In genomic region chr2:159799833-159800232, GRCh38 we compare ENCODE assay signal across 1 cellular context.
TF ChIP-seq lines count a peak whose summit lies in the region.

No MANE protein-coding gene starts in this region.

TF ChIP-seq in HepG2, 621 proteins besides CTCF, POLR2A, EP300 and RAD21 (continued from another document):
- TF ChIP-seq, protein P1, sequence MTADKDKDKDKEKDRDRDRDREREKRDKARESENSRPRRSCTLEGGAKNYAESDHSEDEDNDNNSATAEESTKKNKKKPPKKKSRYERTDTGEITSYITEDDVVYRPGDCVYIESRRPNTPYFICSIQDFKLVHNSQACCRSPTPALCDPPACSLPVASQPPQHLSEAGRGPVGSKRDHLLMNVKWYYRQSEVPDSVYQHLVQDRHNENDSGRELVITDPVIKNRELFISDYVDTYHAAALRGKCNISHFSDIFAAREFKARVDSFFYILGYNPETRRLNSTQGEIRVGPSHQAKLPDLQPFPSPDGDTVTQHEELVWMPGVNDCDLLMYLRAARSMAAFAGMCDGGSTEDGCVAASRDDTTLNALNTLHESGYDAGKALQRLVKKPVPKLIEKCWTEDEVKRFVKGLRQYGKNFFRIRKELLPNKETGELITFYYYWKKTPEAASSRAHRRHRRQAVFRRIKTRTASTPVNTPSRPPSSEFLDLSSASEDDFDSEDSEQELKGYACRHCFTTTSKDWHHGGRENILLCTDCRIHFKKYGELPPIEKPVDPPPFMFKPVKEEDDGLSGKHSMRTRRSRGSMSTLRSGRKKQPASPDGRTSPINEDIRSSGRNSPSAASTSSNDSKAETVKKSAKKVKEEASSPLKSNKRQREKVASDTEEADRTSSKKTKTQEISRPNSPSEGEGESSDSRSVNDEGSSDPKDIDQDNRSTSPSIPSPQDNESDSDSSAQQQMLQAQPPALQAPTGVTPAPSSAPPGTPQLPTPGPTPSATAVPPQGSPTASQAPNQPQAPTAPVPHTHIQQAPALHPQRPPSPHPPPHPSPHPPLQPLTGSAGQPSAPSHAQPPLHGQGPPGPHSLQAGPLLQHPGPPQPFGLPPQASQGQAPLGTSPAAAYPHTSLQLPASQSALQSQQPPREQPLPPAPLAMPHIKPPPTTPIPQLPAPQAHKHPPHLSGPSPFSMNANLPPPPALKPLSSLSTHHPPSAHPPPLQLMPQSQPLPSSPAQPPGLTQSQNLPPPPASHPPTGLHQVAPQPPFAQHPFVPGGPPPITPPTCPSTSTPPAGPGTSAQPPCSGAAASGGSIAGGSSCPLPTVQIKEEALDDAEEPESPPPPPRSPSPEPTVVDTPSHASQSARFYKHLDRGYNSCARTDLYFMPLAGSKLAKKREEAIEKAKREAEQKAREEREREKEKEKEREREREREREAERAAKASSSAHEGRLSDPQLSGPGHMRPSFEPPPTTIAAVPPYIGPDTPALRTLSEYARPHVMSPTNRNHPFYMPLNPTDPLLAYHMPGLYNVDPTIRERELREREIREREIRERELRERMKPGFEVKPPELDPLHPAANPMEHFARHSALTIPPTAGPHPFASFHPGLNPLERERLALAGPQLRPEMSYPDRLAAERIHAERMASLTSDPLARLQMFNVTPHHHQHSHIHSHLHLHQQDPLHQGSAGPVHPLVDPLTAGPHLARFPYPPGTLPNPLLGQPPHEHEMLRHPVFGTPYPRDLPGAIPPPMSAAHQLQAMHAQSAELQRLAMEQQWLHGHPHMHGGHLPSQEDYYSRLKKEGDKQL (CRISPR knock-in tag; IDR thresholded peaks at IDR 0.05; ENCODE audit: low read depth), result no peak
- TF ChIP-seq ZNF75D (CRISPR knock-in tag; IDR thresholded peaks at IDR 0.05; ENCODE audit: borderline replicate concordance), result no peak
- no peak for TF ChIP-seq SRY (CRISPR knock-in tag; IDR thresholded peaks at IDR 0.05)
- TF ChIP-seq, protein P2, sequence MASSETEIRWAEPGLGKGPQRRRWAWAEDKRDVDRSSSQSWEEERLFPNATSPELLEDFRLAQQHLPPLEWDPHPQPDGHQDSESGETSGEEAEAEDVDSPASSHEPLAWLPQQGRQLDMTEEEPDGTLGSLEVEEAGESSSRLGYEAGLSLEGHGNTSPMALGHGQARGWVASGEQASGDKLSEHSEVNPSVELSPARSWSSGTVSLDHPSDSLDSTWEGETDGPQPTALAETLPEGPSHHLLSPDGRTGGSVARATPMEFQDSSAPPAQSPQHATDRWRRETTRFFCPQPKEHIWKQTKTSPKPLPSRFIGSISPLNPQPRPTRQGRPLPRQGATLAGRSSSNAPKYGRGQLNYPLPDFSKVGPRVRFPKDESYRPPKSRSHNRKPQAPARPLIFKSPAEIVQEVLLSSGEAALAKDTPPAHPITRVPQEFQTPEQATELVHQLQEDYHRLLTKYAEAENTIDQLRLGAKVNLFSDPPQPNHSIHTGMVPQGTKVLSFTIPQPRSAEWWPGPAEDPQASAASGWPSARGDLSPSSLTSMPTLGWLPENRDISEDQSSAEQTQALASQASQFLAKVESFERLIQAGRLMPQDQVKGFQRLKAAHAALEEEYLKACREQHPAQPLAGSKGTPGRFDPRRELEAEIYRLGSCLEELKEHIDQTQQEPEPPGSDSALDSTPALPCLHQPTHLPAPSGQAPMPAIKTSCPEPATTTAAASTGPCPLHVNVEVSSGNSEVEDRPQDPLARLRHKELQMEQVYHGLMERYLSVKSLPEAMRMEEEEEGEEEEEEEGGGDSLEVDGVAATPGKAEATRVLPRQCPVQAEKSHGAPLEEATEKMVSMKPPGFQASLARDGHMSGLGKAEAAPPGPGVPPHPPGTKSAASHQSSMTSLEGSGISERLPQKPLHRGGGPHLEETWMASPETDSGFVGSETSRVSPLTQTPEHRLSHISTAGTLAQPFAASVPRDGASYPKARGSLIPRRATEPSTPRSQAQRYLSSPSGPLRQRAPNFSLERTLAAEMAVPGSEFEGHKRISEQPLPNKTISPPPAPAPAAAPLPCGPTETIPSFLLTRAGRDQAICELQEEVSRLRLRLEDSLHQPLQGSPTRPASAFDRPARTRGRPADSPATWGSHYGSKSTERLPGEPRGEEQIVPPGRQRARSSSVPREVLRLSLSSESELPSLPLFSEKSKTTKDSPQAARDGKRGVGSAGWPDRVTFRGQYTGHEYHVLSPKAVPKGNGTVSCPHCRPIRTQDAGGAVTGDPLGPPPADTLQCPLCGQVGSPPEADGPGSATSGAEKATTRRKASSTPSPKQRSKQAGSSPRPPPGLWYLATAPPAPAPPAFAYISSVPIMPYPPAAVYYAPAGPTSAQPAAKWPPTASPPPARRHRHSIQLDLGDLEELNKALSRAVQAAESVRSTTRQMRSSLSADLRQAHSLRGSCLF (CRISPR knock-in tag; IDR thresholded peaks at IDR 0.05; ENCODE audit: borderline replicate concordance), result no peak
- TF ChIP-seq ZBTB40 (IDR thresholded peaks at IDR 0.05), result no peak
- no peak for TF ChIP-seq ZBTB40 (CRISPR knock-in tag; IDR thresholded peaks at IDR 0.05)
- no peak for TF ChIP-seq ZBTB7B (CRISPR knock-in tag; IDR thresholded peaks at IDR 0.05)
- no peak for TF ChIP-seq HNRNPUL1 (IDR thresholded peaks at IDR 0.05; ENCODE audit: low read depth, low read length)
- TF ChIP-seq, protein P3, sequence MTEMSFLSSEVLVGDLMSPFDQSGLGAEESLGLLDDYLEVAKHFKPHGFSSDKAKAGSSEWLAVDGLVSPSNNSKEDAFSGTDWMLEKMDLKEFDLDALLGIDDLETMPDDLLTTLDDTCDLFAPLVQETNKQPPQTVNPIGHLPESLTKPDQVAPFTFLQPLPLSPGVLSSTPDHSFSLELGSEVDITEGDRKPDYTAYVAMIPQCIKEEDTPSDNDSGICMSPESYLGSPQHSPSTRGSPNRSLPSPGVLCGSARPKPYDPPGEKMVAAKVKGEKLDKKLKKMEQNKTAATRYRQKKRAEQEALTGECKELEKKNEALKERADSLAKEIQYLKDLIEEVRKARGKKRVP (CRISPR knock-in tag; IDR thresholded peaks at IDR 0.05), result peak in 1 of 2 experiments; percentile 94; a peak in 2 of 4 replicates
- TF ChIP-seq FOXA3 (CRISPR knock-in tag; IDR thresholded peaks at IDR 0.05), result peak; percentile 95
- TF ChIP-seq, protein P4, sequence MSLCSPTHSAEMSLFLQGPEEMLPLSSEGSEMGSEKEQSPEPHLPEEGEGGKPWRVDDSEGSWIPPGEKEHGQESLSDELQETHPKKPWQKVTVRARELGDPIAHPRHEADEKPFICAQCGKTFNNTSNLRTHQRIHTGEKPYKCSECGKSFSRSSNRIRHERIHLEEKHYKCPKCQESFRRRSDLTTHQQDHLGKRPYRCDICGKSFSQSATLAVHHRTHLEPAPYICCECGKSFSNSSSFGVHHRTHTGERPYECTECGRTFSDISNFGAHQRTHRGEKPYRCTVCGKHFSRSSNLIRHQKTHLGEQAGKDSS (CRISPR knock-in tag; IDR thresholded peaks at IDR 0.05; ENCODE audit: borderline replicate concordance, low read depth), result no peak
- no peak for TF ChIP-seq ZNF780A (CRISPR knock-in tag; IDR thresholded peaks at IDR 0.05)
- no peak for TF ChIP-seq RBAK (CRISPR knock-in tag; IDR thresholded peaks at IDR 0.05)
- TF ChIP-seq FUBP1 (CRISPR knock-in tag; IDR thresholded peaks at IDR 0.05; ENCODE audit: borderline replicate concordance), result no peak
- TF ChIP-seq GABPA (IDR thresholded peaks at IDR 0.05; ENCODE audit: low read depth, low read length), result no peak
- no peak for TF ChIP-seq GABPA (CRISPR knock-in tag; IDR thresholded peaks at IDR 0.05; ENCODE audit: low read depth)
- no peak for TF ChIP-seq MED1 (CRISPR knock-in tag; IDR thresholded peaks at IDR 0.05)
- no peak for TF ChIP-seq MED8 (CRISPR knock-in tag; IDR thresholded peaks at IDR 0.05; ENCODE audit: insufficient replicate concordance)
- no peak for TF ChIP-seq CCDC6 (CRISPR knock-in tag; IDR thresholded peaks at IDR 0.05)
